ENCODE assay signal across 11 cellular contexts in the genomic region with DNA sequence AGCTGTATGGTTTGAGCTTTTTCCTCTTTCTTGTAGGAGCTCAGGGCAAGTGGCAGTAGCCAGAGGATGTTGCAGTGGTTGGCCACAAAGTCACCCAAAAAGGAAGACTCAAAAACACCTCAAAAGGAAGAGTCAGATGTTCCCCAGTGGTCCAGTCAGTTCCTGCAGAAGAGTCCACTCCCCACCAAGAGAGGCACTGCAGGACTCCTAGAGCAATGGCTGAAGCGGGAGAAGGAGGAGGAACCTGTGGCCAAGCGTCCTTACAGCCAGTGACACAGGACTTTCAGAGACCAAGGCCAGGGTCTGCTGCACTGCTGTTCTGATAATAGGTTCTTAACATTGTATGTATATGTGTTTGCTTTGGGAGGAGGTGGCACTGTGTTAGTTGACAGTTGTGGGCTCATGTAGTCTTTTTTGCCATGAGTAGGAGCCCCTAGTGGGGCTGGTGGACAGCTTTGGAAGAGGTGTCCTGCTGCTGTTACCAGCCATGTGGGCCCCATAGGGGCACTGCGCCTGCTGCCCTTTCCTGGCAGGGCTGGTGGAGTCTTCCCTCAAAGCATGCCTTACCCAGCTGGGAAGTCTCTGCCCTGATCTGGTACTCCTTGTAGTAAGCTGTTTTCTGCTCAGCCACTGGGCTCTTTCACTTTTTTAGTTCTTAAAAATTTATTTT. TPM values are rescaled to one million over a fixed set of nuclear protein-coding genes. Genes with fewer than 3 reads are reported as not detected.
DNase-seq lines count a peak whose midpoint lies in the region; ATAC-seq, FAIRE-seq and TF ChIP-seq lines count a peak whose summit lies in the region.
"Had no signal": no experiment of that assay in that cellular context is flagged by ENCODE, and none has a peak within 500 bp of the region (broad histone marks: within the 10 kb centered on the region; RNA-seq: fewer than 3 reads in every experiment).

No MANE protein-coding gene starts in this region.

- H2AK5ac ChIP-seq in neuronal stem cell (ENCODE audit: low read depth, low read length), result peak overlapping the region; percentile 20

- no peak overlapping the region for H3K14ac ChIP-seq in neuronal stem cell (ENCODE audit: low read length)

- peak overlapping the region; percentile 14 for H2BK5ac ChIP-seq in neuronal stem cell (ENCODE audit: low read length)

- no peaks in the 10 kb centered on the region for H3K9me3 ChIP-seq in BLaER1 treated with 17β-estradiol and CSF1 and Interleukin-3, amounts not matched to agents 10 nM and 100 nM (replicated peaks in 1 of 11)
- no peaks in the 10 kb centered on the region for H3K9me3 ChIP-seq in neuronal stem cell (replicated peaks in 1 of 2; ENCODE audit: control insufficient read depth in 2 of 2, insufficient read depth in 1 of 2, low read depth in 1 of 2, low read length in 2 of 2)

- no peaks in the 10 kb centered on the region for H3K27me3 ChIP-seq in BLaER1 treated with 17β-estradiol and CSF1 and Interleukin-3, amounts not matched to agents 10 nM and 100 nM
- H3K27me3 ChIP-seq in neuronal stem cell (ENCODE audit: control insufficient read depth in 3 of 3, insufficient read depth in 3 of 3, low read depth in 1 of 3, low read length in 3 of 3), result no peaks in the 10 kb centered on the region

- peaks cover 36 to 83% (median 78%) of the 10 kb centered on the region in 11 experiments for H3K36me3 ChIP-seq in BLaER1 treated with 17β-estradiol and CSF1 and Interleukin-3, amounts not matched to agents 10 nM and 100 nM
- H3K36me3 ChIP-seq in neuronal stem cell (replicated peaks in 1 of 2; ENCODE audit: control insufficient read depth in 2 of 2, insufficient read depth in 2 of 2, low read length in 2 of 2), result peaks cover 15 to 71% of the 10 kb centered on the region in 2 donors

- H2AFZ ChIP-seq in neuronal stem cell (ENCODE audit: low read length), result no peak overlapping the region

- H2BK12ac ChIP-seq in neuronal stem cell (ENCODE audit: low read length), result no peak overlapping the region

- H3K79me1 ChIP-seq in neuronal stem cell (ENCODE audit: low read depth, low read length), result peaks cover 3% of the 10 kb centered on the region

- no peak overlapping the region for H3K4me3 ChIP-seq in BLaER1 treated with 17β-estradiol and CSF1 and Interleukin-3, amounts not matched to agents 10 nM and 100 nM
- H3K4me3 ChIP-seq in coronary artery (no peak overlapping the region), neuronal stem cell (ENCODE audit: low read length in 2 of 2) (no peak overlapping the region)
- H3K4me3 ChIP-seq: SK-N-MC had no signal

- no peak overlapping the region for H2BK120ac ChIP-seq in neuronal stem cell (ENCODE audit: low read depth, low read length)

- DNase-seq in coronary artery (ENCODE audit: low spot score) (no peak), neuronal stem cell (ENCODE audit: low spot score) (no peak), GM19239 (ENCODE audit: insufficient read length, low spot score) (no peak), pons (ENCODE audit: low spot score) (no peak)
- DNase-seq: activated T-cell treated with anti-CD3 and anti-CD28 coated beads for 4 hours had no signal

- H3K18ac ChIP-seq in neuronal stem cell (ENCODE audit: low read length), result peak overlapping the region; percentile 88

- H3K4me3 Mint-ChIP-seq in IgD-negative memory B cell, result peak overlapping the region in 3 of 4 donors; percentile 17 to 50 (median 33)

- H3K4ac ChIP-seq in neuronal stem cell (ENCODE audit: low read length), result no peak overlapping the region

- H3K23ac ChIP-seq in neuronal stem cell (ENCODE audit: low read depth, low read length, poor library complexity), result no peak overlapping the region

- TF ChIP-seq CTCF in coronary artery (IDR thresholded peaks at IDR 0.05), result no peak

- peak overlapping the region; percentile 14 to 82 (median 44); a peak in 20 of 22 replicates for H3K4me2 ChIP-seq in BLaER1 treated with 17β-estradiol and CSF1 and Interleukin-3, amounts not matched to agents 10 nM and 100 nM
- no peak overlapping the region for H3K4me2 ChIP-seq in neuronal stem cell (ENCODE audit: insufficient read depth, low read length, poor library complexity, severe bottlenecking)

- H3K27ac Mint-ChIP-seq in IgD-negative memory B cell, result peak overlapping the region in 1 of 3 donors; percentile 80

- 0 out of 22 replicates have a peak overlapping the region, but pooled peaks of 2 of the 11 experiments have one; percentile 0 to 7 for H3K9ac ChIP-seq in BLaER1 treated with 17β-estradiol and CSF1 and Interleukin-3, amounts not matched to agents 10 nM and 100 nM
- H3K9ac ChIP-seq in neuronal stem cell (ENCODE audit: low read depth, low read length, poor library complexity), result no peak overlapping the region

- H3K4me1 Mint-ChIP-seq in IgD-negative memory B cell, result peaks cover 16 to 20% (median 17%) of the 10 kb centered on the region in 3 donors

- H4K91ac ChIP-seq in neuronal stem cell (ENCODE audit: low read depth, low read length, poor library complexity), result no peak overlapping the region

- H3K27ac ChIP-seq in BLaER1 treated with 17β-estradiol and CSF1 and Interleukin-3, amounts not matched to agents 10 nM and 100 nM, result no peak overlapping the region; a peak in 2 of 22 replicates
- H3K27ac ChIP-seq in coronary artery (peak overlapping the region; percentile 63), neuronal stem cell (replicated peaks; ENCODE audit: low read length) (peak overlapping the region; percentile 69)
- H3K27ac ChIP-seq: SK-N-MC had no signal

- H2BK15ac ChIP-seq in neuronal stem cell (ENCODE audit: low read length), result peak overlapping the region; percentile 72

- H3K36me3 Mint-ChIP-seq in IgD-negative memory B cell, result peaks cover 4% of the 10 kb centered on the region

- H3K4me1 ChIP-seq in BLaER1 treated with 17β-estradiol and CSF1 and Interleukin-3, amounts not matched to agents 10 nM and 100 nM, result peaks cover 27 to 36% (median 31%) of the 10 kb centered on the region in 10 experiments
- peaks cover 0 to 8% of the 10 kb centered on the region in 2 donors for H3K4me1 ChIP-seq in neuronal stem cell (ENCODE audit: control insufficient read depth in 2 of 2, insufficient read depth in 1 of 2, low read depth in 1 of 2, low read length in 2 of 2)

- H3K9me3 Mint-ChIP-seq in IgD-negative memory B cell, result no peaks in the 10 kb centered on the region

- H4K8ac ChIP-seq in neuronal stem cell (ENCODE audit: low read depth, low read length), result no peak overlapping the region

- H3K27me3 Mint-ChIP-seq in IgD-negative memory B cell, result peaks cover 4% of the 10 kb centered on the region

- no CpG with 5 or more reads among the region's 3 CpGs for WGBS in neuronal stem cell (ENCODE audit: extremely low coverage in 2 of 2, insufficient read length in 2 of 2, insufficient replicate concordance in 1 of 2), 2 donors

- FAIRE-seq in GM19239 (lab: Jason Lieb, UNC), result no peak
- FAIRE-seq: islet of Langerhans had no signal

- peaks cover 0 to 39% (median 5%) of the 10 kb centered on the region in 11 experiments; a peak in 8 of 22 replicates for H4K20me1 ChIP-seq in BLaER1 treated with 17β-estradiol and CSF1 and Interleukin-3, amounts not matched to agents 10 nM and 100 nM

- ATAC-seq in GM18519 (IDR thresholded peaks at IDR 0.05; ENCODE audit: low FRiP score, unreplicated experiment) (no peak), HG03039 (IDR thresholded peaks at IDR 0.05; ENCODE audit: unreplicated experiment) (no peak)

RNA-seq across cellular contexts. Expression of a gene that starts 26.0 kb away (rescaled TPM):
- 40.1 TPM for polyA plus RNA-seq in IgD-negative memory B cell
- polyA plus RNA-seq in neuronal stem cell (2013, experiment 1 of 2), result 26.8 TPM
- polyA plus RNA-seq in neuronal stem cell (2013, experiment 2 of 2), result 25.4 TPM

RNA-seq across cellular contexts. Expression of a gene that starts 55.3 kb away (rescaled TPM):
- 52.9 TPM for polyA plus RNA-seq in IgD-negative memory B cell
- polyA plus RNA-seq in neuronal stem cell (2013, experiment 1 of 2), result 32.7 TPM
- polyA plus RNA-seq in neuronal stem cell (2013, experiment 2 of 2), result 33.9 TPM

Comparison
In these comparisons a context has a peak if more than half of its experiments do, and no peak if none do; other contexts are left out.
1. H3K27ac ChIP-seq: peak in coronary artery (2 of 2) and neuronal stem cell (single experiment); none in BLaER1 treated with 17β-estradiol and CSF1 and Interleukin-3, amounts not matched to agents 10 nM and 100 nM (0 of 11).